Comparison of ENCODE assay signal across 1 cellular context in genomic region chr12:75954749-75955148, GRCh38.
TF ChIP-seq lines count a peak whose summit lies in the region.

No MANE protein-coding gene starts in this region.

TF ChIP-seq in GM23338, 12 proteins besides CTCF, POLR2A, EP300 and RAD21:
- TF ChIP-seq, protein P1, sequence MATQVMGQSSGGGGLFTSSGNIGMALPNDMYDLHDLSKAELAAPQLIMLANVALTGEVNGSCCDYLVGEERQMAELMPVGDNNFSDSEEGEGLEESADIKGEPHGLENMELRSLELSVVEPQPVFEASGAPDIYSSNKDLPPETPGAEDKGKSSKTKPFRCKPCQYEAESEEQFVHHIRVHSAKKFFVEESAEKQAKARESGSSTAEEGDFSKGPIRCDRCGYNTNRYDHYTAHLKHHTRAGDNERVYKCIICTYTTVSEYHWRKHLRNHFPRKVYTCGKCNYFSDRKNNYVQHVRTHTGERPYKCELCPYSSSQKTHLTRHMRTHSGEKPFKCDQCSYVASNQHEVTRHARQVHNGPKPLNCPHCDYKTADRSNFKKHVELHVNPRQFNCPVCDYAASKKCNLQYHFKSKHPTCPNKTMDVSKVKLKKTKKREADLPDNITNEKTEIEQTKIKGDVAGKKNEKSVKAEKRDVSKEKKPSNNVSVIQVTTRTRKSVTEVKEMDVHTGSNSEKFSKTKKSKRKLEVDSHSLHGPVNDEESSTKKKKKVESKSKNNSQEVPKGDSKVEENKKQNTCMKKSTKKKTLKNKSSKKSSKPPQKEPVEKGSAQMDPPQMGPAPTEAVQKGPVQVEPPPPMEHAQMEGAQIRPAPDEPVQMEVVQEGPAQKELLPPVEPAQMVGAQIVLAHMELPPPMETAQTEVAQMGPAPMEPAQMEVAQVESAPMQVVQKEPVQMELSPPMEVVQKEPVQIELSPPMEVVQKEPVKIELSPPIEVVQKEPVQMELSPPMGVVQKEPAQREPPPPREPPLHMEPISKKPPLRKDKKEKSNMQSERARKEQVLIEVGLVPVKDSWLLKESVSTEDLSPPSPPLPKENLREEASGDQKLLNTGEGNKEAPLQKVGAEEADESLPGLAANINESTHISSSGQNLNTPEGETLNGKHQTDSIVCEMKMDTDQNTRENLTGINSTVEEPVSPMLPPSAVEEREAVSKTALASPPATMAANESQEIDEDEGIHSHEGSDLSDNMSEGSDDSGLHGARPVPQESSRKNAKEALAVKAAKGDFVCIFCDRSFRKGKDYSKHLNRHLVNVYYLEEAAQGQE (IDR thresholded peaks at IDR 0.05; ENCODE audit: unreplicated experiment) = no peak
- no peak for TF ChIP-seq ETS1 (IDR thresholded peaks at IDR 0.05)
- no peak for TF ChIP-seq POLR2AphosphoS5 (IDR thresholded peaks at IDR 0.05; ENCODE audit: low read depth)
- no peak for TF ChIP-seq ZNF331 (CRISPR knock-in tag; IDR thresholded peaks at IDR 0.05; ENCODE audit: low read depth)
- TF ChIP-seq STAT1 (IDR thresholded peaks at IDR 0.05; ENCODE audit: unreplicated experiment) = no peak
- no peak for TF ChIP-seq JUNB (IDR thresholded peaks at IDR 0.05; ENCODE audit: unreplicated experiment)
- TF ChIP-seq CREB1 (CRISPR knock-in tag; IDR thresholded peaks at IDR 0.05; ENCODE audit: low read depth) = no peak
- no peak for TF ChIP-seq NANOG (IDR thresholded peaks at IDR 0.05; ENCODE audit: borderline replicate concordance)
- no peak for TF ChIP-seq ZNF462 (CRISPR knock-in tag; IDR thresholded peaks at IDR 0.05)
- no peak for TF ChIP-seq EZH2 (IDR thresholded peaks at IDR 0.05; ENCODE audit: low read depth, unreplicated experiment)
- TF ChIP-seq EZH2phosphoT487 (IDR thresholded peaks at IDR 0.05; ENCODE audit: unreplicated experiment) = no peak
- no peak for TF ChIP-seq ZNF114 (CRISPR knock-in tag; IDR thresholded peaks at IDR 0.05)
